1 cellular context compared by ENCODE assay signal in genomic region chr5:118987988-118988945, GRCh38.
TF ChIP-seq lines count a peak whose summit lies in the region.

A gene with protein sequence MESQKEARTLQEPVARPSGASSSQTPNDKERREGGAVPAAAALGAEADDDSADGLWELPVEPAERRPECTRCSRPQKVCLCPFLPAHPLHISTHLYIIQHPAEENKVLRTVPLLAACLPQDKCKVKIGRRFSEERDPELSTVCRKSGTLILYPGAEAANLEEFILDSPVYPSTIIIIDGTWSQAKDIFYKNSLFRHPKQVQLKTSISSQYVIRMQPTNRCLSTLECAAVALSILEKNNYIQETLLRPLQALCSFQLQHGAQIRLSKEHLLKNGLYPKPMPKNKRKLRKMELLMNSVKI (minus strand): TSS chr5:118988547. CDS start chr5:118988511, 36 bp downstream.

TF ChIP-seq in HepG2, 621 proteins besides CTCF, POLR2A, EP300 and RAD21 (continued from another document and continues in another):
- TF ChIP-seq ATF6 (CRISPR knock-in tag; conservative IDR thresholded peaks at IDR 0.05) (no peak), NONO (IDR thresholded peaks at IDR 0.05) (no peak), NONO (CRISPR knock-in tag; conservative IDR thresholded peaks at IDR 0.05) (peak; percentile 96), ZFY (CRISPR knock-in tag; IDR thresholded peaks at IDR 0.05) (peak; percentile 99), SP140L (CRISPR knock-in tag; IDR thresholded peaks at IDR 0.05; ENCODE audit: borderline replicate concordance) (no peak; the same call in none of the 2 replicates), FOXP1 (IDR thresholded peaks at IDR 0.05) (no peak), FOXP1 (CRISPR knock-in tag; IDR thresholded peaks at IDR 0.05) (no peak), CREM (IDR thresholded peaks at IDR 0.05) (no peak; the same call in 1 of the 2 replicates), CREM (CRISPR knock-in tag; IDR thresholded peaks at IDR 0.05) (no peak), MAFG (CRISPR knock-in tag; IDR thresholded peaks at IDR 0.05) (no peak), ZBTB40 (IDR thresholded peaks at IDR 0.05) (no peak), ZBTB40 (CRISPR knock-in tag; IDR thresholded peaks at IDR 0.05) (peak; percentile 23; the same call in 1 of the 2 replicates), TBP (CRISPR knock-in tag; IDR thresholded peaks at IDR 0.05) (no peak), EZH2 (conservative IDR thresholded peaks at IDR 0.05; ENCODE audit: low read depth, low read length) (no peak), GPBP1L1 (CRISPR knock-in tag; IDR thresholded peaks at IDR 0.05) (no peak), HIVEP1 (CRISPR knock-in tag; IDR thresholded peaks at IDR 0.05) (no peak), ZNF687 (CRISPR knock-in tag; IDR thresholded peaks at IDR 0.05) (peak; percentile 95), RFXANK (CRISPR knock-in tag; IDR thresholded peaks at IDR 0.05) (no peak; the same call in 1 of the 2 replicates), ZNF639 (CRISPR knock-in tag; conservative IDR thresholded peaks at IDR 0.05) (0 out of 2 replicates have a peak, but pooled peaks have one; percentile 54), ZNF335 (CRISPR knock-in tag; IDR thresholded peaks at IDR 0.05) (peak; percentile 69; the same call in 1 of the 2 replicates), ZBTB2 (CRISPR knock-in tag; IDR thresholded peaks at IDR 0.05; ENCODE audit: low read depth) (0 out of 2 replicates have a peak, but pooled peaks have one; percentile 54), ZNF20 (CRISPR knock-in tag; IDR thresholded peaks at IDR 0.05) (no peak), ZSCAN30 (CRISPR knock-in tag; IDR thresholded peaks at IDR 0.05) (0 out of 2 replicates have a peak, but pooled peaks have one; percentile 43), YY1 (IDR thresholded peaks at IDR 0.05; ENCODE audit: insufficient read depth, insufficient replicate concordance, low read depth, low read length) (peak; percentile 93), MLLT10 (CRISPR knock-in tag; IDR thresholded peaks at IDR 0.05) (no peak)
- TF ChIP-seq, protein P1, sequence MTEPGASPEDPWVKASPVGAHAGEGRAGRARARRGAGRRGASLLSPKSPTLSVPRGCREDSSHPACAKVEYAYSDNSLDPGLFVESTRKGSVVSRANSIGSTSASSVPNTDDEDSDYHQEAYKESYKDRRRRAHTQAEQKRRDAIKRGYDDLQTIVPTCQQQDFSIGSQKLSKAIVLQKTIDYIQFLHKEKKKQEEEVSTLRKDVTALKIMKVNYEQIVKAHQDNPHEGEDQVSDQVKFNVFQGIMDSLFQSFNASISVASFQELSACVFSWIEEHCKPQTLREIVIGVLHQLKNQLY (CRISPR knock-in tag; IDR thresholded peaks at IDR 0.05), result no peak
- TF ChIP-seq, protein P2, sequence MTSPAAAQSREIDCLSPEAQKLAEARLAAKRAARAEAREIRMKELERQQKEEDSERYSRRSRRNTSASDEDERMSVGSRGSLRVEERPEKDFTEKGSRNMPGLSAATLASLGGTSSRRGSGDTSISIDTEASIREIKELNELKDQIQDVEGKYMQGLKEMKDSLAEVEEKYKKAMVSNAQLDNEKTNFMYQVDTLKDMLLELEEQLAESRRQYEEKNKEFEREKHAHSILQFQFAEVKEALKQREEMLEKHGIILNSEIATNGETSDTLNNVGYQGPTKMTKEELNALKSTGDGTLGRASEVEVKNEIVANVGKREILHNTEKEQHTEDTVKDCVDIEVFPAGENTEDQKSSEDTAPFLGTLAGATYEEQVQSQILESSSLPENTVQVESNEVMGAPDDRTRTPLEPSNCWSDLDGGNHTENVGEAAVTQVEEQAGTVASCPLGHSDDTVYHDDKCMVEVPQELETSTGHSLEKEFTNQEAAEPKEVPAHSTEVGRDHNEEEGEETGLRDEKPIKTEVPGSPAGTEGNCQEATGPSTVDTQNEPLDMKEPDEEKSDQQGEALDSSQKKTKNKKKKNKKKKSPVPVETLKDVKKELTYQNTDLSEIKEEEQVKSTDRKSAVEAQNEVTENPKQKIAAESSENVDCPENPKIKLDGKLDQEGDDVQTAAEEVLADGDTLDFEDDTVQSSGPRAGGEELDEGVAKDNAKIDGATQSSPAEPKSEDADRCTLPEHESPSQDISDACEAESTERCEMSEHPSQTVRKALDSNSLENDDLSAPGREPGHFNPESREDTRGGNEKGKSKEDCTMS (CRISPR knock-in tag; conservative IDR thresholded peaks at IDR 0.05), result no peak
- TF ChIP-seq, protein P3, sequence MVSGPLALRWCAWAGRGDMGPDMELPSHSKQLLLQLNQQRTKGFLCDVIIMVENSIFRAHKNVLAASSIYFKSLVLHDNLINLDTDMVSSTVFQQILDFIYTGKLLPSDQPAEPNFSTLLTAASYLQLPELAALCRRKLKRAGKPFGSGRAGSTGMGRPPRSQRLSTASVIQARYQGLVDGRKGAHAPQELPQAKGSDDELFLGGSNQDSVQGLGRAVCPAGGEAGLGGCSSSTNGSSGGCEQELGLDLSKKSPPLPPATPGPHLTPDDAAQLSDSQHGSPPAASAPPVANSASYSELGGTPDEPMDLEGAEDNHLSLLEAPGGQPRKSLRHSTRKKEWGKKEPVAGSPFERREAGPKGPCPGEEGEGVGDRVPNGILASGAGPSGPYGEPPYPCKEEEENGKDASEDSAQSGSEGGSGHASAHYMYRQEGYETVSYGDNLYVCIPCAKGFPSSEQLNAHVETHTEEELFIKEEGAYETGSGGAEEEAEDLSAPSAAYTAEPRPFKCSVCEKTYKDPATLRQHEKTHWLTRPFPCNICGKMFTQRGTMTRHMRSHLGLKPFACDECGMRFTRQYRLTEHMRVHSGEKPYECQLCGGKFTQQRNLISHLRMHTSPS (CRISPR knock-in tag; IDR thresholded peaks at IDR 0.05; ENCODE audit: low read depth), result no peak; the same call in 1 of the 2 replicates
